20 cellular contexts compared by ENCODE assay signal in genomic region chr20:49748525-49748838, GRCh38. TPM values are rescaled to one million over a fixed set of nuclear protein-coding genes. Genes with fewer than 3 reads are reported as not detected.
A peak's percentile ranks its signal among the peaks of the same experiment; 100 is the strongest.
DNase-seq lines count a peak whose midpoint lies in the region; ATAC-seq, FAIRE-seq and TF ChIP-seq lines count a peak whose summit lies in the region.
"Had no signal": no experiment of that assay in that cellular context is flagged by ENCODE, and none has a peak within 500 bp of the region (broad histone marks: within the 10 kb centered on the region; RNA-seq: fewer than 3 reads in every experiment).

No MANE protein-coding gene starts in this region.

- H3K27me3 ChIP-seq in GM23248 (replicated peaks; ENCODE audit: insufficient read depth) (no peaks in the 10 kb centered on the region), K562 (ENCODE audit: control insufficient read depth in 2 of 2, insufficient read depth in 2 of 2, low read length in 2 of 2) (no peaks in the 10 kb centered on the region), muscle layer of duodenum (ENCODE audit: low read depth, low read length) (no peaks in the 10 kb centered on the region), stomach (no peaks in the 10 kb centered on the region)
- H3K27me3 ChIP-seq: Peyer's patch had no signal

- in situ Hi-C loops in GM23248 (cut with MboI) = no loop called here
- in situ Hi-C loops in K562 (cut with MboI) = no loop called here

- H4K20me1 ChIP-seq in GM23248 (ENCODE audit: insufficient read depth) (no peaks in the 10 kb centered on the region), K562 (replicated peaks; ENCODE audit: control insufficient read depth, insufficient read depth, low read length) (no peaks in the 10 kb centered on the region)

- CTCF ChIA-PET in K562 (lab: Yijun Ruan, JAX; ENCODE audit: low intra/inter-chr PET ratio) = interaction anchor here (1.2 kb wide), 1 partner anchor 138 kb away, joined by 3 read pairs; no protein-coding TSS in a partner anchor

- intact Hi-C loops in K562 (cut with micrococcal nuclease) (no loop called here), stomach (cut with DNase I; ENCODE audit: low total_unique reads) (no loop called here)

- H3K79me2 ChIP-seq in GM23248 (ENCODE audit: insufficient read depth) = no peaks in the 10 kb centered on the region
- no peaks in the 10 kb centered on the region for H3K79me2 ChIP-seq in K562 (ENCODE audit: control insufficient read depth, insufficient read depth, low read length)

- ATAC-seq in K562 = no peak
- no peak for ATAC-seq in HG03571 (IDR thresholded peaks at IDR 0.05; ENCODE audit: unreplicated experiment)
- ATAC-seq: activated T-helper 17 cell treated with anti-CD3 and anti-CD28 coated beads, Interleukin-2, amount 50 U/mL, for 72 hours; natural killer cell had no signal

- no peaks in the 10 kb centered on the region for H3K36me3 ChIP-seq in GM23248 (ENCODE audit: low read depth)
- no peaks in the 10 kb centered on the region for H3K36me3 ChIP-seq in K562 (ENCODE audit: control insufficient read depth, insufficient read depth, low read length)
- no peaks in the 10 kb centered on the region for H3K36me3 ChIP-seq in muscle layer of duodenum (ENCODE audit: control insufficient read depth in 1 of 2, insufficient read depth in 2 of 2, low read length in 2 of 2)
- no peaks in the 10 kb centered on the region for H3K36me3 ChIP-seq in stomach
- H3K36me3 ChIP-seq: Peyer's patch, SJCRH30 had no signal

- DNase-seq in GM23248 = no peak
- no peak for DNase-seq in K562 (ENCODE audit: extremely low read depth in 1 of 4, low spot score in 3 of 4)
- no peak for DNase-seq in stomach
- DNase-seq in mucosa of gallbladder (ENCODE audit: low spot score) = no peak
- no peak for DNase-seq in Ammon's horn (ENCODE audit: low spot score)
- no peak for DNase-seq in NCI-H345 treated with DMSO at 0.1 percent for 48 hours (lab: John Stamatoyannopoulos, UW; ENCODE audit: unreplicated experiment)
- DNase-seq: activated CD4-positive, alpha-beta T cell treated with anti-CD3 and anti-CD28 coated beads, Interleukin-2, amount 10 ng/mL, durations not matched to agents 7 days and 5 days; foreskin melanocyte; natural killer cell; NCI-H1417; NCI-H2081 treated with DMSO at 0.1 percent for 48 hours; stimulated activated CD4-positive, alpha-beta T cell treated with anti-CD3 and anti-CD28 coated beads, Interleukin-12 subunit alpha, Interleukin-12 subunit beta, amount 100 ng/mL, for 4 hours; stimulated activated CD4-positive, alpha-beta T cell treated with anti-CD3 and anti-CD28 coated beads, Interleukin-4, amount 100 ng/mL, for 4 hours had no signal

- POLR2A ChIA-PET in K562 (lab: Yijun Ruan, JAX) = interaction anchor here (0.6 kb wide), 1 partner anchor 42 kb away, joined by 3 read pairs; no protein-coding TSS in a partner anchor

- H3F3A ChIP-seq in GM23248 (ENCODE audit: insufficient read depth) = peaks cover 8% of the 10 kb centered on the region

- H3K9ac ChIP-seq in GM23248 (peak overlapping the region; percentile 59), K562 (ENCODE audit: insufficient read depth in 1 of 2, low read depth in 2 of 2, low read length in 2 of 2) (peak overlapping the region in 1 of 2 experiments; percentile 60; a peak in 1 of 4 replicates)

- TF ChIP-seq RAD21 in K562 (CRISPR knock-in tag; conservative IDR thresholded peaks at IDR 0.05 in 1 of 2, IDR thresholded peaks at IDR 0.05 in 1 of 2) = no peak

- H3K4me2 ChIP-seq in GM23248 (ENCODE audit: unreplicated experiment) (peak overlapping the region; percentile 28), K562 (ENCODE audit: insufficient read depth, low read length) (0 out of 2 replicates have a peak overlapping the region, but pooled peaks have one; percentile 48)

- TF ChIP-seq POLR2A in K562 (conservative IDR thresholded peaks at IDR 0.05) (no peak), stomach (IDR thresholded peaks at IDR 0.05) (no peak)

- H3K4me3 ChIP-seq in GM23248 (no peak overlapping the region), K562 (no peak overlapping the region), muscle layer of duodenum (ENCODE audit: low read depth in 1 of 2, low read length in 2 of 2) (no peak overlapping the region), stomach (no peak overlapping the region)
- H3K4me3 ChIP-seq: Peyer's patch, SJCRH30 had no signal

- no peak for TF ChIP-seq EP300 in K562 (IDR thresholded peaks at IDR 0.05; ENCODE audit: low read length)
- no peak for TF ChIP-seq EP300 in stomach (IDR thresholded peaks at IDR 0.05)

- 86 to 89% methylated on average over 3 of the region's 3 CpGs for WGBS in GM23248 (ENCODE audit: low coverage in 1 of 2, low lambda C conversion rate in 2 of 2, missing lambda C conversion rate in 2 of 2), 2 experiments
- 70% methylated on average over 3 of the region's 3 CpGs for WGBS in K562 (ENCODE audit: insufficient coverage, low coverage, missing lambda C conversion rate)
- 95 to 97% (median 96%) methylated on average over 3 of the region's 3 CpGs for WGBS in stomach, 5 donors

- no peaks in the 10 kb centered on the region for H3K9me2 ChIP-seq in GM23248 (ENCODE audit: insufficient read depth)

- H3K9me3 ChIP-seq in GM23248 (ENCODE audit: low read depth) (no peaks in the 10 kb centered on the region), K562 (replicated peaks; ENCODE audit: control insufficient read depth, insufficient read depth, low read depth, low read length) (no peaks in the 10 kb centered on the region), muscle layer of duodenum (ENCODE audit: control insufficient read depth in 1 of 2, low read length in 2 of 2) (no peaks in the 10 kb centered on the region), stomach (no peaks in the 10 kb centered on the region)
- H3K9me3 ChIP-seq: Peyer's patch, SJCRH30 had no signal

- no peaks in the 10 kb centered on the region for H3K9me1 ChIP-seq in K562 (ENCODE audit: control insufficient read depth, insufficient read depth, low read length)

- TF ChIP-seq CTCF in K562 (IDR thresholded peaks at IDR 0.05 in 2 of 3, conservative IDR thresholded peaks at IDR 0.05 in 1 of 3; ENCODE audit: insufficient read depth in 2 of 3, low read depth in 1 of 3, low read length in 3 of 3) (no peak), stomach (IDR thresholded peaks at IDR 0.05) (no peak)

- FAIRE-seq in K562 (lab: Jason Lieb, UNC) = no peak
- FAIRE-seq: D721Med, H1 had no signal

- peaks cover 6% of the 10 kb centered on the region for H3K4me1 ChIP-seq in GM23248 (ENCODE audit: insufficient read depth)
- peaks cover 11 to 17% of the 10 kb centered on the region in 2 experiments for H3K4me1 ChIP-seq in K562 (replicated peaks in 1 of 2; ENCODE audit: control insufficient read depth in 2 of 2, insufficient read depth in 2 of 2, low read length in 2 of 2)
- peaks cover 5 to 11% of the 10 kb centered on the region in 2 donors for H3K4me1 ChIP-seq in muscle layer of duodenum (ENCODE audit: control insufficient read depth in 1 of 2, insufficient read depth in 2 of 2, low read length in 2 of 2)
- H3K4me1 ChIP-seq in stomach = peaks cover 5 to 20% (median 13%) of the 10 kb centered on the region in 4 donors
- H3K4me1 ChIP-seq: SJCRH30 had no signal

- H3K27ac ChIP-seq in GM23248 (peak overlapping the region; percentile 60), K562 (ENCODE audit: extremely low read depth, low read depth, low read length) (peak overlapping the region; percentile 41; the same call in 2 of the 3 replicates), muscle layer of duodenum (ENCODE audit: low read length) (peak overlapping the region; percentile 90), stomach (peak overlapping the region in 4 of 5 donors; percentile 60 to 79 (median 72))
- H3K27ac ChIP-seq: SJCRH30 had no signal

- BruUV-seq in K562 (replicated peaks; lab: Mats Ljungman, UMichigan) = no TSS peak

- H2AFZ ChIP-seq in GM23248 = peak overlapping the region; percentile 80
- peak overlapping the region; percentile 89 for H2AFZ ChIP-seq in K562 (ENCODE audit: low read depth, low read length)

TF ChIP-seq in K562, 482 proteins besides CTCF, POLR2A, EP300 and RAD21 (continues in another document):
- TF ChIP-seq ID3 (CRISPR knock-in tag; IDR thresholded peaks at IDR 0.05) (no peak), ID3 (tag; IDR thresholded peaks at IDR 0.05) (no peak)

RNA-seq across cellular contexts. Expression of gene B4GALT5, which starts 34.8 kb away (rescaled TPM):
- total RNA-seq in GM23248 (2014; rRNA removed; shearing (Covaris generic)) = 15.9 and 16.9 TPM in 2 replicates
- polyA plus RNA-seq in GM23248 (2016; fragmentation: Nextera tagmentation; extraction: Ambion mirVana) = 4.2 and 4.5 TPM in 2 replicates
- 25.2 and 26.6 TPM in 2 replicates for total RNA-seq in K562 (2011; cell fraction: chromatin; rRNA removed; ENCODE audit: low replicate concordance)
- total RNA-seq in K562 (2011; cell fraction: nucleolus; rRNA removed) = 24.6 and 27.5 TPM in 2 replicates
- 39.2 and 61.3 TPM in 2 replicates for total RNA-seq in K562 (2011; cell fraction: nucleoplasm; rRNA removed)
- total RNA-seq in K562 (2014; rRNA removed) = 8.5 and 9.6 TPM in 2 replicates
- total RNA-seq in K562 (2014; rRNA removed; fragmentation: Illumina TruSeq; extraction: Trizol) = 23.4 and 24.2 TPM in 2 replicates
- total RNA-seq in K562 (2015; rRNA removed; fragmentation: Illumina TruSeq; extraction: Trizol) = 24.1 and 25.4 TPM in 2 replicates
- 23.7 and 25.7 TPM in 2 replicates for total RNA-seq in K562 (2021)
- 22.2 and 32.4 TPM in 2 replicates for polyA plus RNA-seq in K562 (2011; rRNA removed)
- 23.3 and 23.6 TPM in 2 replicates for polyA plus RNA-seq in K562 (2011; cell fraction: cytosol; rRNA removed)
- 12.0 and 14.7 TPM in 2 replicates for polyA plus RNA-seq in K562 (2011; cell fraction: nucleus; rRNA removed)
- 10.9 and 18.2 TPM in 2 replicates for polyA plus RNA-seq in K562 (2012)
- polyA plus RNA-seq in K562 (2014; fragmentation: Illumina TruSeq; extraction: Trizol) = 30.9 and 32.6 TPM in 2 replicates
- 10 to 100 TPM; 12.2 to 17.5 TPM for polyA plus RNA-seq in K562 (2014; fragmentation: Nextera tagmentation; extraction: Ambion mirVana)
- polyA plus RNA-seq in K562 (2014; rRNA removed) = 16.4 and 20.0 TPM in 2 replicates
- 31.7 and 44.1 TPM in 2 replicates for polyA minus RNA-seq in K562 (2011; rRNA and poly(A)+ RNA removed)
- polyA minus RNA-seq in K562 (2011; cell fraction: cytosol; rRNA and poly(A)+ RNA removed) = 17.4 and 24.1 TPM in 2 replicates
- polyA minus RNA-seq in K562 (2011; cell fraction: nucleus; rRNA and poly(A)+ RNA removed) = 5.0 and 6.2 TPM in 2 replicates
- 10 to 100 TPM; 17.5 to 40.0 (median 25.8) TPM for total RNA-seq in stomach
- polyA plus RNA-seq in stomach = 10 to 100 TPM in 2 of 3 donors, 1 to 10 TPM in 1; 7.5 to 10.8 (median 10.2) TPM
- 62.2 TPM for total RNA-seq in mucosa of gallbladder
